2 cellular contexts compared by ENCODE assay signal in the genomic region with DNA sequence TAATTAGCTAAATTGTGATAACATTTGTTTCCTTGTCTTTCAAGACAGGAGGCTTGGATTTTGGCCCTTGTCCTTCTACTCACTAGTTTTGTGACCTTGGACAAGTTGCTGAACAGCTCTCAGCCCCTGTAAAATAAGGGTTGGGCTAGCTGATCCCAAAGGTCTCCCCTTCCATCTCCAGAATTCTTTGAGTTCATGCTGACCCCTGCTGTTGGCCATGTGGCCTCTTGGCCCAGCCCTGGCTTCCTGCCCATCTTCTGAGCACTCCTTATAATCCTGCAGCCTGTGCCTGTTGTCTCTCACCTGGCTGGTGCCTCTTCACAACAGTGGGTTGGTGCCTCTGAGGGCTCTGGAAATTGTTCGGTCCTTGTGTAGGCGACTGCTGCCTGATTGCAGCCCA.
TF ChIP-seq lines count a peak whose summit lies in the region.

No MANE protein-coding gene starts in this region.

TF ChIP-seq in WTC11, 78 proteins besides CTCF, POLR2A, EP300 and RAD21 (continues in another document):
- TF ChIP-seq ELF4 (CRISPR knock-in tag; IDR thresholded peaks at IDR 0.05; ENCODE audit: low read depth), result no peak
- TF ChIP-seq, protein P1, sequence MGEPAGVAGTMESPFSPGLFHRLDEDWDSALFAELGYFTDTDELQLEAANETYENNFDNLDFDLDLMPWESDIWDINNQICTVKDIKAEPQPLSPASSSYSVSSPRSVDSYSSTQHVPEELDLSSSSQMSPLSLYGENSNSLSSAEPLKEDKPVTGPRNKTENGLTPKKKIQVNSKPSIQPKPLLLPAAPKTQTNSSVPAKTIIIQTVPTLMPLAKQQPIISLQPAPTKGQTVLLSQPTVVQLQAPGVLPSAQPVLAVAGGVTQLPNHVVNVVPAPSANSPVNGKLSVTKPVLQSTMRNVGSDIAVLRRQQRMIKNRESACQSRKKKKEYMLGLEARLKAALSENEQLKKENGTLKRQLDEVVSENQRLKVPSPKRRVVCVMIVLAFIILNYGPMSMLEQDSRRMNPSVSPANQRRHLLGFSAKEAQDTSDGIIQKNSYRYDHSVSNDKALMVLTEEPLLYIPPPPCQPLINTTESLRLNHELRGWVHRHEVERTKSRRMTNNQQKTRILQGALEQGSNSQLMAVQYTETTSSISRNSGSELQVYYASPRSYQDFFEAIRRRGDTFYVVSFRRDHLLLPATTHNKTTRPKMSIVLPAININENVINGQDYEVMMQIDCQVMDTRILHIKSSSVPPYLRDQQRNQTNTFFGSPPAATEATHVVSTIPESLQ (CRISPR knock-in tag; IDR thresholded peaks at IDR 0.05), result no peak
- no peak for TF ChIP-seq NR1H2 (CRISPR knock-in tag; IDR thresholded peaks at IDR 0.05)
- TF ChIP-seq RORB (CRISPR knock-in tag; IDR thresholded peaks at IDR 0.05), result no peak
- TF ChIP-seq TEAD4 (CRISPR knock-in tag; IDR thresholded peaks at IDR 0.05), result no peak
- TF ChIP-seq, protein P2, sequence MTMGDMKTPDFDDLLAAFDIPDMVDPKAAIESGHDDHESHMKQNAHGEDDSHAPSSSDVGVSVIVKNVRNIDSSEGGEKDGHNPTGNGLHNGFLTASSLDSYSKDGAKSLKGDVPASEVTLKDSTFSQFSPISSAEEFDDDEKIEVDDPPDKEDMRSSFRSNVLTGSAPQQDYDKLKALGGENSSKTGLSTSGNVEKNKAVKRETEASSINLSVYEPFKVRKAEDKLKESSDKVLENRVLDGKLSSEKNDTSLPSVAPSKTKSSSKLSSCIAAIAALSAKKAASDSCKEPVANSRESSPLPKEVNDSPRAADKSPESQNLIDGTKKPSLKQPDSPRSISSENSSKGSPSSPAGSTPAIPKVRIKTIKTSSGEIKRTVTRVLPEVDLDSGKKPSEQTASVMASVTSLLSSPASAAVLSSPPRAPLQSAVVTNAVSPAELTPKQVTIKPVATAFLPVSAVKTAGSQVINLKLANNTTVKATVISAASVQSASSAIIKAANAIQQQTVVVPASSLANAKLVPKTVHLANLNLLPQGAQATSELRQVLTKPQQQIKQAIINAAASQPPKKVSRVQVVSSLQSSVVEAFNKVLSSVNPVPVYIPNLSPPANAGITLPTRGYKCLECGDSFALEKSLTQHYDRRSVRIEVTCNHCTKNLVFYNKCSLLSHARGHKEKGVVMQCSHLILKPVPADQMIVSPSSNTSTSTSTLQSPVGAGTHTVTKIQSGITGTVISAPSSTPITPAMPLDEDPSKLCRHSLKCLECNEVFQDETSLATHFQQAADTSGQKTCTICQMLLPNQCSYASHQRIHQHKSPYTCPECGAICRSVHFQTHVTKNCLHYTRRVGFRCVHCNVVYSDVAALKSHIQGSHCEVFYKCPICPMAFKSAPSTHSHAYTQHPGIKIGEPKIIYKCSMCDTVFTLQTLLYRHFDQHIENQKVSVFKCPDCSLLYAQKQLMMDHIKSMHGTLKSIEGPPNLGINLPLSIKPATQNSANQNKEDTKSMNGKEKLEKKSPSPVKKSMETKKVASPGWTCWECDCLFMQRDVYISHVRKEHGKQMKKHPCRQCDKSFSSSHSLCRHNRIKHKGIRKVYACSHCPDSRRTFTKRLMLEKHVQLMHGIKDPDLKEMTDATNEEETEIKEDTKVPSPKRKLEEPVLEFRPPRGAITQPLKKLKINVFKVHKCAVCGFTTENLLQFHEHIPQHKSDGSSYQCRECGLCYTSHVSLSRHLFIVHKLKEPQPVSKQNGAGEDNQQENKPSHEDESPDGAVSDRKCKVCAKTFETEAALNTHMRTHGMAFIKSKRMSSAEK (CRISPR knock-in tag; IDR thresholded peaks at IDR 0.05; ENCODE audit: borderline replicate concordance), result no peak
- TF ChIP-seq, protein P3, sequence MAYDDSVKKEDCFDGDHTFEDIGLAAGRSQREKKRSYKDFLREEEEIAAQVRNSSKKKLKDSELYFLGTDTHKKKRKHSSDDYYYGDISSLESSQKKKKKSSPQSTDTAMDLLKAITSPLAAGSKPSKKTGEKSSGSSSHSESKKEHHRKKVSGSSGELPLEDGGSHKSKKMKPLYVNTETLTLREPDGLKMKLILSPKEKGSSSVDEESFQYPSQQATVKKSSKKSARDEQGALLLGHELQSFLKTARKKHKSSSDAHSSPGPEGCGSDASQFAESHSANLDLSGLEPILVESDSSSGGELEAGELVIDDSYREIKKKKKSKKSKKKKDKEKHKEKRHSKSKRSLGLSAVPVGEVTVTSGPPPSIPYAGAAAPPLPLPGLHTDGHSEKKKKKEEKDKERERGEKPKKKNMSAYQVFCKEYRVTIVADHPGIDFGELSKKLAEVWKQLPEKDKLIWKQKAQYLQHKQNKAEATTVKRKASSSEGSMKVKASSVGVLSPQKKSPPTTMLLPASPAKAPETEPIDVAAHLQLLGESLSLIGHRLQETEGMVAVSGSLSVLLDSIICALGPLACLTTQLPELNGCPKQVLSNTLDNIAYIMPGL (CRISPR knock-in tag; IDR thresholded peaks at IDR 0.05), result no peak
- TF ChIP-seq, protein P4, sequence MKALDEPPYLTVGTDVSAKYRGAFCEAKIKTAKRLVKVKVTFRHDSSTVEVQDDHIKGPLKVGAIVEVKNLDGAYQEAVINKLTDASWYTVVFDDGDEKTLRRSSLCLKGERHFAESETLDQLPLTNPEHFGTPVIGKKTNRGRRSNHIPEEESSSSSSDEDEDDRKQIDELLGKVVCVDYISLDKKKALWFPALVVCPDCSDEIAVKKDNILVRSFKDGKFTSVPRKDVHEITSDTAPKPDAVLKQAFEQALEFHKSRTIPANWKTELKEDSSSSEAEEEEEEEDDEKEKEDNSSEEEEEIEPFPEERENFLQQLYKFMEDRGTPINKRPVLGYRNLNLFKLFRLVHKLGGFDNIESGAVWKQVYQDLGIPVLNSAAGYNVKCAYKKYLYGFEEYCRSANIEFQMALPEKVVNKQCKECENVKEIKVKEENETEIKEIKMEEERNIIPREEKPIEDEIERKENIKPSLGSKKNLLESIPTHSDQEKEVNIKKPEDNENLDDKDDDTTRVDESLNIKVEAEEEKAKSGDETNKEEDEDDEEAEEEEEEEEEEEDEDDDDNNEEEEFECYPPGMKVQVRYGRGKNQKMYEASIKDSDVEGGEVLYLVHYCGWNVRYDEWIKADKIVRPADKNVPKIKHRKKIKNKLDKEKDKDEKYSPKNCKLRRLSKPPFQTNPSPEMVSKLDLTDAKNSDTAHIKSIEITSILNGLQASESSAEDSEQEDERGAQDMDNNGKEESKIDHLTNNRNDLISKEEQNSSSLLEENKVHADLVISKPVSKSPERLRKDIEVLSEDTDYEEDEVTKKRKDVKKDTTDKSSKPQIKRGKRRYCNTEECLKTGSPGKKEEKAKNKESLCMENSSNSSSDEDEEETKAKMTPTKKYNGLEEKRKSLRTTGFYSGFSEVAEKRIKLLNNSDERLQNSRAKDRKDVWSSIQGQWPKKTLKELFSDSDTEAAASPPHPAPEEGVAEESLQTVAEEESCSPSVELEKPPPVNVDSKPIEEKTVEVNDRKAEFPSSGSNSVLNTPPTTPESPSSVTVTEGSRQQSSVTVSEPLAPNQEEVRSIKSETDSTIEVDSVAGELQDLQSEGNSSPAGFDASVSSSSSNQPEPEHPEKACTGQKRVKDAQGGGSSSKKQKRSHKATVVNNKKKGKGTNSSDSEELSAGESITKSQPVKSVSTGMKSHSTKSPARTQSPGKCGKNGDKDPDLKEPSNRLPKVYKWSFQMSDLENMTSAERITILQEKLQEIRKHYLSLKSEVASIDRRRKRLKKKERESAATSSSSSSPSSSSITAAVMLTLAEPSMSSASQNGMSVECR (CRISPR knock-in tag; IDR thresholded peaks at IDR 0.05; ENCODE audit: borderline replicate concordance), result no peak

TF ChIP-seq in HepG2, 621 proteins besides CTCF, POLR2A, EP300 and RAD21:
- TF ChIP-seq STAG1 (CRISPR knock-in tag; IDR thresholded peaks at IDR 0.05) (peak; percentile 28; the same call in 1 of the 2 replicates), NFE2L2 (IDR thresholded peaks at IDR 0.05; ENCODE audit: low read length) (no peak)
TF ChIP-seq in HepG2: peak in this region for 1.
